In genomic region chr7:47435889-47436312, GRCh38 we compare ENCODE assay signal across 8 cellular contexts.
DNase-seq lines count a peak whose midpoint lies in the region; ATAC-seq and TF ChIP-seq lines count a peak whose summit lies in the region.

No MANE protein-coding gene starts in this region.

- no peak overlapping the region for H3K9ac ChIP-seq in KMS-11
- no peak overlapping the region for H3K9ac ChIP-seq in smooth muscle cell (ENCODE audit: low read depth)

- POLR2A ChIA-PET in activated CD4-positive, alpha-beta memory T cell treated with anti-CD3 and anti-CD28 coated beads, Interleukin-2, amount 10 ng/mL, durations not matched to agents 7 days and 5 days (lab: Charles Lee) = no interaction called here

- WGBS in smooth muscle cell (ENCODE audit: low lambda C conversion rate) = 26% methylated on average over 5 of the region's 5 CpGs

- no peaks in the 10 kb centered on the region for H3K27me3 ChIP-seq in DOHH2 (ENCODE audit: control insufficient read depth, low read length)
- H3K27me3 ChIP-seq in KMS-11 (ENCODE audit: insufficient read depth, low read depth) = no peaks in the 10 kb centered on the region
- no peaks in the 10 kb centered on the region for H3K27me3 ChIP-seq in smooth muscle cell (ENCODE audit: low read depth)

- H3K9me2 ChIP-seq in DOHH2 (replicated peaks; ENCODE audit: control insufficient read depth, low read length) = no peaks in the 10 kb centered on the region

- H3K27me3 Mint-ChIP-seq in activated CD4-positive, alpha-beta memory T cell treated with anti-CD3 and anti-CD28 coated beads, Interleukin-2, amount 10 ng/mL, durations not matched to agents 7 days and 5 days = peaks cover 1% of the 10 kb centered on the region

- H3K79me2 ChIP-seq in DOHH2 (ENCODE audit: control insufficient read depth, low read length) (no peaks in the 10 kb centered on the region), KMS-11 (ENCODE audit: insufficient read depth, low read depth) (peaks cover 65% of the 10 kb centered on the region), smooth muscle cell (ENCODE audit: low read depth) (peaks cover 20% of the 10 kb centered on the region)

- DNase-seq in amniotic epithelial cell (ENCODE audit: low read depth) = peak; percentile 76
- peak; percentile 78 for DNase-seq in hepatic stellate cell (ENCODE audit: low spot score)
- no peak for DNase-seq in smooth muscle cell (lab: John Stamatoyannopoulos, UW; ENCODE audit: unreplicated experiment)
- no peak for DNase-seq in stimulated activated CD4-positive, alpha-beta T cell treated with anti-CD3 and anti-CD28 coated beads, Interleukin-4, amount 100 ng/mL, for 4 hours
- no peak for DNase-seq in activated CD4-positive, alpha-beta memory T cell treated with anti-CD3 and anti-CD28 coated beads, Interleukin-2, amount 10 ng/mL, durations not matched to agents 7 days and 5 days

- no peak overlapping the region for H3K27ac Mint-ChIP-seq in activated CD4-positive, alpha-beta memory T cell treated with anti-CD3 and anti-CD28 coated beads, Interleukin-2, amount 10 ng/mL, durations not matched to agents 7 days and 5 days

- no peak overlapping the region for H2AFZ ChIP-seq in KMS-11 (ENCODE audit: low read depth)
- H2AFZ ChIP-seq in smooth muscle cell (ENCODE audit: low read depth) = no peak overlapping the region

- ATAC-seq in HG03354 (IDR thresholded peaks at IDR 0.05; ENCODE audit: poor library complexity, severe bottlenecking, unreplicated experiment) = no peak

- H3K4me2 ChIP-seq in DOHH2 (ENCODE audit: low read length) (no peak overlapping the region), KMS-11 (no peak overlapping the region), smooth muscle cell (no peak overlapping the region)

- H3K4me1 ChIP-seq in DOHH2 (ENCODE audit: control insufficient read depth, low read length) (no peaks in the 10 kb centered on the region), KMS-11 (ENCODE audit: low read depth, poor library complexity, severe bottlenecking) (peaks cover 16% of the 10 kb centered on the region), smooth muscle cell (ENCODE audit: low read depth) (no peaks in the 10 kb centered on the region)

- H3F3A ChIP-seq in DOHH2 (ENCODE audit: control insufficient read depth, insufficient read depth) = no peaks in the 10 kb centered on the region
- no peaks in the 10 kb centered on the region for H3F3A ChIP-seq in smooth muscle cell (ENCODE audit: low read depth)

- H3K9me3 Mint-ChIP-seq in activated CD4-positive, alpha-beta memory T cell treated with anti-CD3 and anti-CD28 coated beads, Interleukin-2, amount 10 ng/mL, durations not matched to agents 7 days and 5 days = no peaks in the 10 kb centered on the region

- H3K9me3 ChIP-seq in DOHH2 (ENCODE audit: control insufficient read depth, insufficient read depth, low read length) (no peaks in the 10 kb centered on the region), smooth muscle cell (replicated peaks; ENCODE audit: low read depth) (no peaks in the 10 kb centered on the region)

- CTCF ChIA-PET in activated CD4-positive, alpha-beta memory T cell treated with anti-CD3 and anti-CD28 coated beads, Interleukin-2, amount 10 ng/mL, durations not matched to agents 7 days and 5 days (lab: Charles Lee) = no interaction called here

- TF ChIP-seq CTCF in DOHH2 (IDR thresholded peaks at IDR 0.05; ENCODE audit: low read depth, low read length, poor library complexity, severe bottlenecking) (peak; percentile 69), KMS-11 (conservative IDR thresholded peaks at IDR 0.05; ENCODE audit: low read depth, low read length) (no peak; the same call in 1 of the 2 replicates), smooth muscle cell (IDR thresholded peaks at IDR 0.05; ENCODE audit: borderline replicate concordance, insufficient read depth, poor library complexity, severe bottlenecking) (peak; percentile 67)

- no peaks in the 10 kb centered on the region for H3K4me1 Mint-ChIP-seq in activated CD4-positive, alpha-beta memory T cell treated with anti-CD3 and anti-CD28 coated beads, Interleukin-2, amount 10 ng/mL, durations not matched to agents 7 days and 5 days

- H3K27ac ChIP-seq in DOHH2 (ENCODE audit: low read depth, low read length) = no peak overlapping the region
- 0 out of 2 replicates have a peak overlapping the region, but pooled peaks have one; percentile 7 for H3K27ac ChIP-seq in KMS-11
- no peak overlapping the region for H3K27ac ChIP-seq in smooth muscle cell (ENCODE audit: low read depth)

- H3K4me3 Mint-ChIP-seq in activated CD4-positive, alpha-beta memory T cell treated with anti-CD3 and anti-CD28 coated beads, Interleukin-2, amount 10 ng/mL, durations not matched to agents 7 days and 5 days = no peak overlapping the region

- no peak overlapping the region for H3K4me3 ChIP-seq in DOHH2 (ENCODE audit: low read length)
- H3K4me3 ChIP-seq in KMS-11 (IDR thresholded peaks at IDR 0.05; ENCODE audit: insufficient read depth, low read depth, low read length) = no peak overlapping the region
- no peak overlapping the region for H3K4me3 ChIP-seq in smooth muscle cell

- H3K36me3 Mint-ChIP-seq in activated CD4-positive, alpha-beta memory T cell treated with anti-CD3 and anti-CD28 coated beads, Interleukin-2, amount 10 ng/mL, durations not matched to agents 7 days and 5 days (ENCODE audit: low read depth) = no peaks in the 10 kb centered on the region

- H4K20me1 ChIP-seq in DOHH2 (ENCODE audit: control insufficient read depth, insufficient read depth, low read depth, low read length) = no peaks in the 10 kb centered on the region
- H4K20me1 ChIP-seq in KMS-11 (ENCODE audit: insufficient read depth) = peaks cover 17% of the 10 kb centered on the region
- H4K20me1 ChIP-seq in smooth muscle cell (ENCODE audit: low read depth) = peaks cover 22% of the 10 kb centered on the region

- H3K36me3 ChIP-seq in DOHH2 (ENCODE audit: control insufficient read depth, low read length) (no peaks in the 10 kb centered on the region), KMS-11 (ENCODE audit: insufficient read depth) (peaks cover 49% of the 10 kb centered on the region; the same call in 1 of the 2 replicates), smooth muscle cell (ENCODE audit: low read depth) (no peaks in the 10 kb centered on the region)

Comparison
In these comparisons a context has a peak if more than half of its experiments do, and no peak if none do; other contexts are left out.
1. DNase-seq: peak in amniotic epithelial cell (single experiment) and hepatic stellate cell (single experiment); none in smooth muscle cell (single experiment), stimulated activated CD4-positive, alpha-beta T cell treated with anti-CD3 and anti-CD28 coated beads, Interleukin-4, amount 100 ng/mL, for 4 hours (0 of 2) and activated CD4-positive, alpha-beta memory T cell treated with anti-CD3 and anti-CD28 coated beads, Interleukin-2, amount 10 ng/mL, durations not matched to agents 7 days and 5 days (single experiment).